Comparison of ENCODE assay signal across 22 cellular contexts in the genomic region with DNA sequence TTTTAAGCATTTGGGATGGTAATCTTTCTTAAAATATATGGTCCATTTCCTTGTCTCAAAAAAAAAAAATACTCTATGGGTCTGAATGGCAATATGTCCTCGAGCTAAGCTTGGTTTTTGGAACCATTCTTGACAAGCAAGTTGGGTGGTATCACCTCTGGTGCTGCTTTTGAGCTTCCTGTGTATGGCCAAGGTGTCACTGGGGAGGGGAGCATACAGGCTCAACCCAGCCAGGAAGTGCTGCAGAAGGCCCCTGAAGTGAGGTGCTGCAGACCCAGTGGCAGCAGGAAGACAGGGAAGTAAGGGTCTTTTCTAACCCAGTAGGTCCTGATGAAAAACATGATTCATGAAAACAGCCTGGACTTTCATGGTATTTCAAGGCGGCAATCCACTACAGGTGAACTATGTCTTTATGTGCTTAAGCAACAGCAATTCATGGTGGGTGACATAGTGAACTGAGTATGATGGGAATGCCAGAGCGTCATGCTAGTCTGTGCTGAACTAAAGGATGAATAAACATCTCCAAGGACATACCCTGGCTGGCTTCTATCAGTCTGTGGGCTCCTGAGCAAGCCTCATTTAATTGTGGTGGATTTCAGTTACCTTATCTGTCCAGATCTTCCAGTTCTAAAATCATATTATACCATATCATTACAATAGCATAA. TPM values are rescaled to one million over a fixed set of nuclear protein-coding genes. Genes with fewer than 3 reads are reported as not detected.
DNase-seq lines count a peak whose midpoint lies in the region; ATAC-seq and TF ChIP-seq lines count a peak whose summit lies in the region.
"Had no signal": no experiment of that assay in that cellular context is flagged by ENCODE, and none has a peak within 500 bp of the region (broad histone marks: within the 10 kb centered on the region; RNA-seq: fewer than 3 reads in every experiment).

No MANE protein-coding gene starts in this region.

- H3K27ac Mint-ChIP-seq in activated CD4-positive, alpha-beta memory T cell treated with anti-CD3 and anti-CD28 coated beads for 36 hours = peak overlapping the region; percentile 45

- no peak overlapping the region for H3K27ac ChIP-seq in SK-N-SH (ENCODE audit: low read depth in 2 of 2, low read length in 1 of 2)
- H3K27ac ChIP-seq in skeletal muscle tissue (ENCODE audit: low read depth, low read length) = peak overlapping the region; percentile 16
- H3K27ac ChIP-seq: C4-2B, SJSA1, testis had no signal

- no peak for TF ChIP-seq CTCF in SK-N-SH (IDR thresholded peaks at IDR 0.05)

- no peaks in the 10 kb centered on the region for H3K9me3 Mint-ChIP-seq in activated CD4-positive, alpha-beta memory T cell treated with anti-CD3 and anti-CD28 coated beads for 36 hours

- H3K36me3 ChIP-seq in SK-N-SH (replicated peaks in 1 of 2; ENCODE audit: control insufficient read depth in 1 of 2, insufficient read depth in 2 of 2, low read length in 1 of 2) (peaks cover 39 to 45% of the 10 kb centered on the region in 2 experiments), skeletal muscle tissue (ENCODE audit: control insufficient read depth in 3 of 3, insufficient read depth in 3 of 3, low read length in 3 of 3) (peaks cover 0 to 12% (median 5%) of the 10 kb centered on the region in 3 donors)

- H3K4me3 Mint-ChIP-seq in activated CD4-positive, alpha-beta memory T cell treated with anti-CD3 and anti-CD28 coated beads for 36 hours = no peak overlapping the region

- intact Hi-C loops in activated CD4-positive, alpha-beta memory T cell treated with anti-CD3 and anti-CD28 coated beads for 36 hours (cut with micrococcal nuclease) = no loop called here

- ATAC-seq in SK-N-SH treated with all-trans-retinoic acid at 6 μM for 48 hours (peak; percentile 43; the same call in 2 of the 3 replicates), GM18868 (IDR thresholded peaks at IDR 0.05; ENCODE audit: unreplicated experiment) (no peak), HG03139 (IDR thresholded peaks at IDR 0.05; ENCODE audit: unreplicated experiment) (no peak), HG02763 (IDR thresholded peaks at IDR 0.05; ENCODE audit: unreplicated experiment) (no peak)

- 93% methylated on average over 3 of the region's 3 CpGs for WGBS in SK-N-SH (ENCODE audit: low lambda C conversion rate)

- TF ChIP-seq EP300 in SK-N-SH (IDR thresholded peaks at IDR 0.05; ENCODE audit: borderline replicate concordance in 1 of 2, low read depth in 1 of 2, low read length in 1 of 2) = no peak

- H3K4me1 ChIP-seq in SK-N-SH (ENCODE audit: control insufficient read depth in 1 of 2, insufficient read depth in 2 of 2, low read depth in 1 of 2, low read length in 1 of 2) = peaks cover 0 to 3% of the 10 kb centered on the region in 2 experiments; a peak in 1 of 4 replicates
- peaks cover 8 to 15% (median 10%) of the 10 kb centered on the region in 3 donors for H3K4me1 ChIP-seq in skeletal muscle tissue (ENCODE audit: control insufficient read depth in 3 of 3, insufficient read depth in 3 of 3, low read length in 3 of 3)
- H3K4me1 ChIP-seq: testis had no signal

- CTCF ChIA-PET in SK-N-SH (lab: Yijun Ruan, JAX) = no interaction called here
- CTCF ChIA-PET in activated CD4-positive, alpha-beta memory T cell treated with anti-CD3 and anti-CD28 coated beads for 36 hours (lab: Charles Lee) = no interaction called here

- H3K79me2 ChIP-seq in SK-N-SH (ENCODE audit: insufficient read depth) = peaks cover 55% of the 10 kb centered on the region

- H3F3A ChIP-seq in SK-N-SH (replicated peaks; ENCODE audit: insufficient read depth) = peaks cover 3% of the 10 kb centered on the region

- no peaks in the 10 kb centered on the region for H3K27me3 Mint-ChIP-seq in activated CD4-positive, alpha-beta memory T cell treated with anti-CD3 and anti-CD28 coated beads for 36 hours

- H3K9ac ChIP-seq in SK-N-SH (no peak overlapping the region), skeletal muscle tissue (ENCODE audit: low read depth in 1 of 3, low read length in 3 of 3) (no peak overlapping the region)

- peaks cover 40% of the 10 kb centered on the region for H3K4me1 Mint-ChIP-seq in activated CD4-positive, alpha-beta memory T cell treated with anti-CD3 and anti-CD28 coated beads for 36 hours (ENCODE audit: low read depth)

- H3K9me3 ChIP-seq in SK-N-SH = no peaks in the 10 kb centered on the region
- H3K9me3 ChIP-seq in skeletal muscle tissue (ENCODE audit: control insufficient read depth in 3 of 3, low read length in 3 of 3) = no peaks in the 10 kb centered on the region
- H3K9me3 ChIP-seq: SJSA1, testis had no signal

- no peak for TF ChIP-seq RAD21 in SK-N-SH (IDR thresholded peaks at IDR 0.05; ENCODE audit: low read length)

- no peak overlapping the region for H3K4me2 ChIP-seq in SK-N-SH

- peaks cover 6% of the 10 kb centered on the region; the same call in 1 of the 2 replicates for H4K20me1 ChIP-seq in SK-N-SH (ENCODE audit: insufficient read depth)

- DNase-seq in SK-N-SH (no peak), kidney glomerular epithelial cell (lab: John Stamatoyannopoulos, UW) (peak; percentile 28)
- DNase-seq in activated CD4-positive, alpha-beta memory T cell treated with anti-CD3 and anti-CD28 coated beads for 36 hours = no peak
- DNase-seq: 8988T; activated CD4-positive, alpha-beta T cell treated with anti-CD3 and anti-CD28 coated beads, Interleukin-2, amount 50 U/mL, for 4 hours; activated effector memory CD4-positive, alpha-beta T cell treated with Interleukin-2 at 50 U/mL for 16 hours; DMS79 treated with DMSO at 0.1 percent for 48 hours; effector CD8-positive, alpha-beta T cell; H7; NCI-H2029 treated with DMSO at 0.1 percent for 48 hours; NCI-H510A; OCI-M1; retina; stimulated activated CD4-positive, alpha-beta T cell treated with anti-CD3 and anti-CD28 coated beads, Interleukin-1b, Interleukin-23, amount 100 ng/mL, for 48 hours; testis had no signal

- H2AFZ ChIP-seq in SK-N-SH (ENCODE audit: low read depth) = no peak overlapping the region

- H3K27me3 ChIP-seq in SK-N-SH (ENCODE audit: insufficient read depth) (no peaks in the 10 kb centered on the region), skeletal muscle tissue (ENCODE audit: control insufficient read depth in 3 of 3, insufficient read depth in 3 of 3, low read length in 3 of 3) (no peaks in the 10 kb centered on the region)
- H3K27me3 ChIP-seq: SJSA1, testis had no signal

- no peak overlapping the region for H3K4me3 ChIP-seq in SK-N-SH (ENCODE audit: low read depth in 2 of 2, low read length in 1 of 2)
- no peak overlapping the region for H3K4me3 ChIP-seq in skeletal muscle tissue (ENCODE audit: low read length in 3 of 3)
- H3K4me3 ChIP-seq: SJSA1, testis had no signal

- peaks cover 44% of the 10 kb centered on the region for H3K36me3 Mint-ChIP-seq in activated CD4-positive, alpha-beta memory T cell treated with anti-CD3 and anti-CD28 coated beads for 36 hours

- POLR2A ChIA-PET in SK-N-SH (lab: Yijun Ruan, JAX) = no interaction called here
- POLR2A ChIA-PET in activated CD4-positive, alpha-beta memory T cell treated with anti-CD3 and anti-CD28 coated beads for 36 hours (lab: Charles Lee) = no interaction called here

- H3K9me2 ChIP-seq in SK-N-SH = no peaks in the 10 kb centered on the region

TF ChIP-seq in SK-N-SH treated with all-trans-retinoic acid at 6 μM for 48 hours, 23 proteins besides CTCF, POLR2A, EP300 and RAD21 (continues in another document):
- TF ChIP-seq ISL1 (CRISPR knock-in tag; IDR thresholded peaks at IDR 0.05) (peak; percentile 47), ZFP3 (CRISPR knock-in tag; IDR thresholded peaks at IDR 0.05) (peak; percentile 59; the same call in 1 of the 2 replicates)
- TF ChIP-seq, protein P1, sequence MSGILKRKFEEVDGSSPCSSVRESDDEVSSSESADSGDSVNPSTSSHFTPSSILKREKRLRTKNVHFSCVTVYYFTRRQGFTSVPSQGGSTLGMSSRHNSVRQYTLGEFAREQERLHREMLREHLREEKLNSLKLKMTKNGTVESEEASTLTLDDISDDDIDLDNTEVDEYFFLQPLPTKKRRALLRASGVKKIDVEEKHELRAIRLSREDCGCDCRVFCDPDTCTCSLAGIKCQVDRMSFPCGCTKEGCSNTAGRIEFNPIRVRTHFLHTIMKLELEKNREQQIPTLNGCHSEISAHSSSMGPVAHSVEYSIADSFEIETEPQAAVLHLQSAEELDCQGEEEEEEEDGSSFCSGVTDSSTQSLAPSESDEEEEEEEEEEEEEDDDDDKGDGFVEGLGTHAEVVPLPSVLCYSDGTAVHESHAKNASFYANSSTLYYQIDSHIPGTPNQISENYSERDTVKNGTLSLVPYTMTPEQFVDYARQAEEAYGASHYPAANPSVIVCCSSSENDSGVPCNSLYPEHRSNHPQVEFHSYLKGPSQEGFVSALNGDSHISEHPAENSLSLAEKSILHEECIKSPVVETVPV (CRISPR knock-in tag; IDR thresholded peaks at IDR 0.05) = no peak

TF ChIP-seq in SK-N-SH, 30 proteins besides CTCF, POLR2A, EP300 and RAD21:
- TF ChIP-seq GATA2 (CRISPR knock-in tag; IDR thresholded peaks at IDR 0.05) (no peak), POLR2AphosphoS5 (IDR thresholded peaks at IDR 0.05; ENCODE audit: low read depth, low read length) (no peak), RCOR1 (IDR thresholded peaks at IDR 0.05; ENCODE audit: low read length) (no peak)

RNA-seq across cellular contexts. Expression of a gene that starts 15.1 kb away (rescaled TPM):
- 10.4 and 12.5 TPM in 2 replicates for polyA plus RNA-seq in SK-N-SH (2012; rRNA removed)
- polyA plus RNA-seq in SK-N-SH (2012; cell fraction: cytosol; rRNA removed) = 11.0 and 12.0 TPM in 2 replicates
- polyA plus RNA-seq in SK-N-SH (2012; cell fraction: nucleus; rRNA removed) = 14.3 and 22.0 TPM in 2 replicates
- total RNA-seq in activated CD4-positive, alpha-beta memory T cell treated with anti-CD3 and anti-CD28 coated beads for 36 hours = 10 to 100 TPM; 14.1 to 16.1 TPM
- total RNA-seq in skeletal muscle tissue = 9.9 TPM

RNA-seq across cellular contexts. Expression of a gene that starts 15.2 kb away (rescaled TPM):
- polyA plus RNA-seq in SK-N-SH (2012; rRNA removed) = 13.4 and 16.5 TPM in 2 replicates
- polyA plus RNA-seq in SK-N-SH (2012; cell fraction: cytosol; rRNA removed) = 8.3 and 9.3 TPM in 2 replicates
- polyA plus RNA-seq in SK-N-SH (2012; cell fraction: nucleus; rRNA removed) = 71.4 and 113 TPM in 2 replicates
- total RNA-seq in activated CD4-positive, alpha-beta memory T cell treated with anti-CD3 and anti-CD28 coated beads for 36 hours = 10 to 100 TPM; 24.5 to 30.9 TPM
- 7.3 TPM for total RNA-seq in skeletal muscle tissue

RNA-seq across cellular contexts. Expression of a gene that starts 30.4 kb away (rescaled TPM):
- polyA plus RNA-seq in SK-N-SH (2012; rRNA removed) = 15.3 and 16.6 TPM in 2 replicates
- 19.6 and 29.5 TPM in 2 replicates for polyA plus RNA-seq in SK-N-SH (2012; cell fraction: cytosol; rRNA removed)
- polyA plus RNA-seq in SK-N-SH (2012; cell fraction: nucleus; rRNA removed) = 3.9 and 11.4 TPM in 2 replicates
- 10 to 100 TPM; 28.2 to 32.1 TPM for total RNA-seq in activated CD4-positive, alpha-beta memory T cell treated with anti-CD3 and anti-CD28 coated beads for 36 hours
- 19.3 TPM for total RNA-seq in skeletal muscle tissue
